9 cellular contexts compared by ENCODE assay signal in the genomic region with DNA sequence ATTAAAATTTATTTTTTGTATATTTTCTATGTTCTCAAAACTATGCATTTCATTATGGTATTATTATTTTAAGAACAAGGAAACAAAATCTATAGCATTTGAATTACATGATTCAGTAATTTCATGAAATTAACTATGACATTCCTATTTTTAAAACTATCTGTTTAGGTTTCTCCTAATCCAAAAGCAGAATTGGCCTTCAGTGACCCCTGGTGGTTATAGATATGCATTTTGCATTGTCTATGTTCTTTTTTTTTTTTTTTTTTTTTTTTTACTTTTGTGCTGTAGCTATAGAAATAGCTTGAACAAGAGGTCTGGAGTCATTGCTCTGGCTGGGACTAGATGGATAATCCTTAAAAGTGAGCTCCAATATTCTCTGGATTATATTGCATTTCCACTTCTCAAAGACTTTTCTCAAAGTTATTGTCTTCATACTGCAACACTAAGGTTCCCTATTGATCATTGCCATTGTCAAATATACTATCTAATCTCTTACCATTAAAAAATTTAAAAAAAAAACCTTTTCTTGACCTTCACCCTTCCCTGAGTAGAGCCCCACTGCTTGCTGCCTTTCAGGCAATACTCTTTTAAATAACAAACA. TPM values are rescaled to one million over a fixed set of nuclear protein-coding genes. Genes with fewer than 3 reads are reported as not detected.
DNase-seq lines count a peak whose midpoint lies in the region; ATAC-seq and TF ChIP-seq lines count a peak whose summit lies in the region.
"Had no signal": no experiment of that assay in that cellular context is flagged by ENCODE, and none has a peak within 500 bp of the region (broad histone marks: within the 10 kb centered on the region; RNA-seq: fewer than 3 reads in every experiment).

No MANE protein-coding gene starts in this region.

- H3K36me3 Mint-ChIP-seq in nephron progenitor cell (ENCODE audit: low read depth) = peaks cover 9% of the 10 kb centered on the region

- H3K36me3 ChIP-seq in mammary epithelial cell (ENCODE audit: insufficient read depth, low read length) (no peaks in the 10 kb centered on the region), ovary (no peaks in the 10 kb centered on the region)

- H3K27me3 Mint-ChIP-seq in nephron progenitor cell (ENCODE audit: low read depth, poor library complexity) = peaks cover 13% of the 10 kb centered on the region

- H3K9me3 ChIP-seq in mammary epithelial cell (replicated peaks; ENCODE audit: insufficient read depth, low read length) (no peaks in the 10 kb centered on the region), ovary (no peaks in the 10 kb centered on the region)

- no peak for TF ChIP-seq POLR2A in ovary (IDR thresholded peaks at IDR 0.05)

- H3K27ac Mint-ChIP-seq in nephron progenitor cell = no peak overlapping the region

- no peak overlapping the region for H3K4me3 ChIP-seq in AG04449 (ENCODE audit: low read depth, low read length)
- no peak overlapping the region for H3K4me3 ChIP-seq in GM12864 (ENCODE audit: low read depth, low read length)
- no peak overlapping the region for H3K4me3 ChIP-seq in mammary epithelial cell (replicated peaks in 1 of 3; ENCODE audit: insufficient read depth in 1 of 3, low read depth in 2 of 3, low read length in 3 of 3)
- no peak overlapping the region for H3K4me3 ChIP-seq in ovary

- DNase-seq in AG04449 (ENCODE audit: low read depth, low spot score) (no peak), GM12864 (ENCODE audit: low read depth) (no peak), NCI-H2171 treated with DMSO at 0.1 percent for 48 hours (lab: John Stamatoyannopoulos, UW) (peak; percentile 59), mammary epithelial cell (peak; percentile 24), nephron progenitor cell (no peak), ovary (no peak)
- DNase-seq in activated CD4-positive, alpha-beta T cell treated with anti-CD3 and anti-CD28 coated beads, Interleukin-2, amount 50 U/mL, for 48 hours = no peak

- no peaks in the 10 kb centered on the region for H3K79me2 ChIP-seq in mammary epithelial cell (ENCODE audit: insufficient read depth, low read length)

- H3K9ac ChIP-seq in mammary epithelial cell (ENCODE audit: insufficient read depth, low read length) = no peak overlapping the region

- intact Hi-C loops in mammary epithelial cell (cut with micrococcal nuclease) = loop anchor here (1.0 to 5.0 kb wide), 3 partner anchors 37 to 173 kb away; no protein-coding TSS in a partner anchor
- intact Hi-C loops in ovary (cut with DNase I) = no loop called here

- no TSS peak for BruUV-seq in mammary epithelial cell (replicated peaks; lab: Mats Ljungman, UMichigan)

- H3K4me1 ChIP-seq in mammary epithelial cell (ENCODE audit: insufficient read depth, low read length) (no peaks in the 10 kb centered on the region), ovary (ENCODE audit: insufficient read depth) (no peaks in the 10 kb centered on the region)

- no peaks in the 10 kb centered on the region for H3K4me1 Mint-ChIP-seq in nephron progenitor cell
- H3K4me1 Mint-ChIP-seq: central memory CD8-positive, alpha-beta T cell had no signal

- no peak overlapping the region for H3K4me2 ChIP-seq in mammary epithelial cell (ENCODE audit: insufficient read depth, low read depth, low read length)

- POLR2A ChIA-PET in AG04449 (lab: Yijun Ruan, JAX) = interaction anchor here (0.8 kb wide), 1 partner anchor 33 kb away, joined by 3 read pairs; no protein-coding TSS in a partner anchor

- H2AFZ ChIP-seq in mammary epithelial cell (ENCODE audit: low read depth, low read length) = no peak overlapping the region

- H3K27ac ChIP-seq in mammary epithelial cell (ENCODE audit: insufficient read depth, low read depth, low read length) (no peak overlapping the region), ovary (no peak overlapping the region)

- H3K4me3 Mint-ChIP-seq in nephron progenitor cell = no peak overlapping the region
- H3K4me3 Mint-ChIP-seq: central memory CD8-positive, alpha-beta T cell had no signal

- CTCF ChIA-PET in AG04449 (lab: Yijun Ruan, JAX) (interaction anchor here (0.9 to 5.0 kb wide), 20 partner anchors 10 to 174 kb away, joined by 3 to 62 read pairs (median 4); no protein-coding TSS in a partner anchor), mammary epithelial cell (lab: Charles Lee; ENCODE audit: low non-redundant PET) (interaction anchor here (0.6 to 0.7 kb wide), 7 partner anchors 12 to 761 kb away, joined by 3 to 17 read pairs (median 5); partner anchors contain the start of gene DNAJC3)

- no peak for TF ChIP-seq EP300 in ovary (IDR thresholded peaks at IDR 0.05)

- peaks cover 41% of the 10 kb centered on the region for H3K9me3 Mint-ChIP-seq in nephron progenitor cell

- in situ Hi-C loops in mammary epithelial cell (cut with MboI; ENCODE audit: low sequenced_read_pairs in 2 of 2) = no loop called here

- TF ChIP-seq CTCF in AG04449 (IDR thresholded peaks at IDR 0.05; ENCODE audit: insufficient read depth, low read length, missing control alignments) (peak; percentile 43), GM12864 (IDR thresholded peaks at IDR 0.05; ENCODE audit: low read depth, low read length, missing control alignments) (peak; percentile 52), mammary epithelial cell (conservative IDR thresholded peaks at IDR 0.05 in 1 of 2, IDR thresholded peaks at IDR 0.05 in 1 of 2; ENCODE audit: extremely low read depth in 1 of 2, insufficient read depth in 1 of 2, low read depth in 1 of 2, low read length in 2 of 2) (peak; percentile 72 to 76), nephron progenitor cell (IDR thresholded peaks at IDR 0.05) (peak; percentile 66), ovary (IDR thresholded peaks at IDR 0.05) (no peak)

- H4K20me1 ChIP-seq in mammary epithelial cell (ENCODE audit: insufficient read depth, low read length) = no peaks in the 10 kb centered on the region

- dilution Hi-C loops in mammary epithelial cell (cut with HindIII; ENCODE audit: low sequenced_read_pairs) = no loop called here

- H3K27me3 ChIP-seq in mammary epithelial cell (ENCODE audit: insufficient read depth, low read length) (no peaks in the 10 kb centered on the region), ovary (no peaks in the 10 kb centered on the region)

- ATAC-seq in HG02571 (IDR thresholded peaks at IDR 0.05; ENCODE audit: unreplicated experiment) = no peak

RNA-seq across cellular contexts. Expression of gene DNAJC3, which starts 15.9 kb away (rescaled TPM):
- total RNA-seq in mammary epithelial cell (10 to 100 TPM; 46.1 to 50.0 TPM), ovary (10 to 100 TPM; 29.6 to 56.7 (median 38.3) TPM)
- polyA plus RNA-seq in mammary epithelial cell (14.2 TPM), ovary (10 to 100 TPM; 13.6 to 24.5 TPM)
- polyA minus RNA-seq in mammary epithelial cell = 36.7 TPM

RNA-seq across cellular contexts. Expression of gene DZIP1, which starts 16.6 kb away (rescaled TPM):
- total RNA-seq in mammary epithelial cell (10 to 100 TPM; 28.3 to 29.3 TPM), ovary (10 to 100 TPM; 22.1 to 55.8 (median 45.2) TPM)
- polyA plus RNA-seq in mammary epithelial cell (8.0 TPM), ovary (10 to 100 TPM; 25.4 to 30.0 TPM)
- polyA minus RNA-seq in mammary epithelial cell = 13.6 TPM

Comparison
In these comparisons a context has a peak if more than half of its experiments do, and no peak if none do; other contexts are left out.
1. DNase-seq: peak in NCI-H2171 treated with DMSO at 0.1 percent for 48 hours (single experiment) and mammary epithelial cell (single experiment); none in AG04449 (single experiment), GM12864 (single experiment), nephron progenitor cell (single experiment), activated CD4-positive, alpha-beta T cell treated with anti-CD3 and anti-CD28 coated beads, Interleukin-2, amount 50 U/mL, for 48 hours (0 of 2) and ovary (0 of 5).
2. CTCF ChIP-seq: peak in AG04449 (single experiment), GM12864 (single experiment), mammary epithelial cell (2 of 2) and nephron progenitor cell (single experiment); none in ovary (0 of 3).